ENCODE assay signal across 8 cellular contexts in the genomic region with DNA sequence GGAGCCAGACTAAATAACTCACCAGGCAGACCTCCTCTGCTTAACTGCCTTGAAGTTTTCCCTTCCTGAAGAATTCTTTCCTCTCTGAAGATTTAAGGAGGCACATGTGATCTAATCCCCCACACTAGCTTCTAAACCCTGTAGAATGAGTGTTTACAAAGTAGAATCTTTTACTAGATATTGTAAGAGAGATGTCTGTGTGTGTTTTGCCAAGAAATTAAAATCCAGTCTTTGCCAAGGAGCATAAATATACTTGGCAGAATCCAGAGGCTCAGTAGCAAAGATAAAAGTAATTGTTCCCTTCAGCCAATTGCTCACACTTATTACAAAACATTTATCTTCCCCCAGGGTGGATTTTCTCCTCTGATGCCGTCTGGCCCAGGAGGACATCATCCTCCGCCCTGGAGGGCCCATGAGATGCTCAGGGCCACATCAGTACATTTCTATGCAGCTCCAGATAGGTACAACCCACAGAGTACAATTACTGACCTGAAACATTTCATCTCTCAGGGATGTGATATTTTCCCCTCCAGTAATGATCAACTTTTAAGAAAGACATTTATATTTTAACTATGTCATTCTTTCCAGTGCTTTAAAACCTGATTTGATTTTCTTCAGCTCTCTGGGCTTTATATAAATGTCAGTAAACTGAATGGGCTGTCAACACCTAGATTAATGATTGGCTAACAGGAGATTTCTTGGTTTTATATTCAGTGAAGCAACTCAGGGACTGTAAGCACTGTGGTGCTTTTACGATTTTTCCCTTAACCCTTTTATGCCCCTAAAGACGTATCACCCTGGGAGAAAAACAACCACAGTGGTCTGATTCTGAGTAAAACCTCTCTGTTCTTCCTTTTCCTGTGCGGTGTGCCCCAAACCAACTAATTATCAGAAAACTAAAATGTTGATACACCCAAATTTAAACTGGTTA. TPM values are rescaled to one million over a fixed set of nuclear protein-coding genes. Genes with fewer than 3 reads are reported as not detected.
DNase-seq lines count a peak whose midpoint lies in the region; ATAC-seq lines count a peak whose summit lies in the region.

No MANE protein-coding gene starts in this region.

- no peak overlapping the region for H2AFZ ChIP-seq in Karpas-422 (ENCODE audit: low read length)

- peaks cover 25% of the 10 kb centered on the region for H3K9me3 Mint-ChIP-seq in activated CD4-positive, alpha-beta T cell treated with anti-CD3 and anti-CD28 coated beads, Interleukin-2, amount 10 ng/mL, durations not matched to agents 7 days and 5 days

- no peaks in the 10 kb centered on the region for H3K36me3 ChIP-seq in Karpas-422 (ENCODE audit: insufficient read depth, low read length)

- no peaks in the 10 kb centered on the region for H3K9me2 ChIP-seq in Karpas-422 (replicated peaks; ENCODE audit: insufficient read depth, low read length)

- H4K20me1 ChIP-seq in Karpas-422 (ENCODE audit: insufficient read depth, low read depth, low read length) = no peaks in the 10 kb centered on the region

- peaks cover 15% of the 10 kb centered on the region for H3K27me3 Mint-ChIP-seq in activated CD4-positive, alpha-beta T cell treated with anti-CD3 and anti-CD28 coated beads, Interleukin-2, amount 10 ng/mL, durations not matched to agents 7 days and 5 days

- POLR2A ChIA-PET in activated CD4-positive, alpha-beta T cell treated with anti-CD3 and anti-CD28 coated beads, Interleukin-2, amount 10 ng/mL, durations not matched to agents 7 days and 5 days (lab: Charles Lee) = no interaction called here

- H3K9me3 ChIP-seq in Karpas-422 (ENCODE audit: low read length) = no peaks in the 10 kb centered on the region

- H3K27ac Mint-ChIP-seq in activated CD4-positive, alpha-beta T cell treated with anti-CD3 and anti-CD28 coated beads, Interleukin-2, amount 10 ng/mL, durations not matched to agents 7 days and 5 days = peak overlapping the region; percentile 96

- peak overlapping the region; percentile 65 for H3K4me3 Mint-ChIP-seq in activated CD4-positive, alpha-beta T cell treated with anti-CD3 and anti-CD28 coated beads, Interleukin-2, amount 10 ng/mL, durations not matched to agents 7 days and 5 days

- no peaks in the 10 kb centered on the region for H3K79me2 ChIP-seq in Karpas-422 (ENCODE audit: low read length)

- H3K36me3 Mint-ChIP-seq in activated CD4-positive, alpha-beta T cell treated with anti-CD3 and anti-CD28 coated beads, Interleukin-2, amount 10 ng/mL, durations not matched to agents 7 days and 5 days (ENCODE audit: low read depth) = peaks cover 43% of the 10 kb centered on the region

- peak; percentile 11 for DNase-seq in activated CD4-positive, CD25-positive, alpha-beta regulatory T cell treated with anti-CD3 and anti-CD28 coated beads, Interleukin-2, amount 50 U/mL, for 16 hours (ENCODE audit: low read depth, low spot score)
- DNase-seq in activated CD4-positive, CD25-positive, alpha-beta regulatory T cell (lab: John Stamatoyannopoulos, UW) = no peak
- peak; percentile 84 for DNase-seq in activated CD4-positive, alpha-beta T cell treated with anti-CD3 and anti-CD28 coated beads, Interleukin-2, amount 10 ng/mL, durations not matched to agents 7 days and 5 days
- peak; percentile 87 for DNase-seq in kidney tubule cell (ENCODE audit: low spot score)
- no peak for DNase-seq in NCI-H2171 (lab: John Stamatoyannopoulos, UW)
- DNase-seq in KG1 (lab: John Stamatoyannopoulos, UW) = no peak
- no peak for DNase-seq in Karpas-422

- H3K4me3 ChIP-seq in Karpas-422 (ENCODE audit: low read length) = no peak overlapping the region

- peak; percentile 78 for ATAC-seq in HG02798 (IDR thresholded peaks at IDR 0.05; ENCODE audit: poor library complexity, unreplicated experiment)

- no peak overlapping the region for H3K4me2 ChIP-seq in Karpas-422 (ENCODE audit: low read depth, low read length, poor library complexity, severe bottlenecking)

- peaks cover 75% of the 10 kb centered on the region for H3K4me1 Mint-ChIP-seq in activated CD4-positive, alpha-beta T cell treated with anti-CD3 and anti-CD28 coated beads, Interleukin-2, amount 10 ng/mL, durations not matched to agents 7 days and 5 days

- H3K27ac ChIP-seq in Karpas-422 (ENCODE audit: low read length) = no peak overlapping the region

- no peaks in the 10 kb centered on the region for H3K27me3 ChIP-seq in Karpas-422 (ENCODE audit: low read length)

- H3K9ac ChIP-seq in Karpas-422 (ENCODE audit: low read length) = no peak overlapping the region

- H3K4me1 ChIP-seq in Karpas-422 (ENCODE audit: low read length) = no peaks in the 10 kb centered on the region

- CTCF ChIA-PET in activated CD4-positive, alpha-beta T cell treated with anti-CD3 and anti-CD28 coated beads, Interleukin-2, amount 10 ng/mL, durations not matched to agents 7 days and 5 days (lab: Charles Lee) = interaction anchor here (1.0 to 1.4 kb wide), 2 partner anchors 22 to 49 kb away, joined by 3 read pairs; no protein-coding TSS in a partner anchor

RNA-seq across cellular contexts. Expression of gene PTGER2, which starts 37.7 kb away (rescaled TPM):
- 10 to 100 TPM; 54.5 to 60.4 TPM for total RNA-seq in activated CD4-positive, alpha-beta T cell treated with anti-CD3 and anti-CD28 coated beads, Interleukin-2, amount 10 ng/mL, durations not matched to agents 7 days and 5 days
- not detected in 2 replicates for total RNA-seq in Karpas-422 (2014; rRNA removed; shearing (Covaris generic); ENCODE audit: low replicate concordance)

Comparison
In these comparisons a context has a peak if more than half of its experiments do, and no peak if none do; other contexts are left out.
1. DNase-seq: peak in activated CD4-positive, CD25-positive, alpha-beta regulatory T cell treated with anti-CD3 and anti-CD28 coated beads, Interleukin-2, amount 50 U/mL, for 16 hours (single experiment), activated CD4-positive, alpha-beta T cell treated with anti-CD3 and anti-CD28 coated beads, Interleukin-2, amount 10 ng/mL, durations not matched to agents 7 days and 5 days (single experiment) and kidney tubule cell (single experiment); none in activated CD4-positive, CD25-positive, alpha-beta regulatory T cell (0 of 4), NCI-H2171 (single experiment), KG1 (single experiment) and Karpas-422 (single experiment).
2. RNA of gene PTGER2, which starts 37.7 kb away (total RNA-seq): 54.5 to 60.4 TPM in activated CD4-positive, alpha-beta T cell treated with anti-CD3 and anti-CD28 coated beads, Interleukin-2, amount 10 ng/mL, durations not matched to agents 7 days and 5 days; not detected in Karpas-422; every median in the first group is over 10 times any median in the second.